22 cellular contexts compared by ENCODE assay signal in the genomic region with DNA sequence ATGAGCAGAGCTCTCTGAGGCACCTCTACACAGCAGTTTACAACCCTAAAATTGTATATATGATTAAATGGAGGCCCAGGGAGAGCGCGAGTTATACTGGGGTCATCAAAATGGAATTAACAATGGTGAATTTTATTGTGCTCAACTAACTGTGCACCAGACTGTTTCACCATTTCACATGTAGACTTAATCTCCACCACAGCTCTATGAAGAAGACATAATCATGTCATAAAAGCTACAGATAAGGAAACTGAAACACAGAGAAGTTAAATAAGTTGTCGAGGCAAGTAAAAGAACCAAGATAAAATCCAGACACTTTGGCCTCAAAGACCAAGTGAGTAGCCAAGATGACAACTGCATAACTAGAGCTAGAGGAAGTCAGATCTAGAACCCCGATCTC. TPM values are rescaled to one million over a fixed set of nuclear protein-coding genes. Genes with fewer than 3 reads are reported as not detected.
DNase-seq lines count a peak whose midpoint lies in the region; ATAC-seq, FAIRE-seq and TF ChIP-seq lines count a peak whose summit lies in the region.
"Had no signal": no experiment of that assay in that cellular context is flagged by ENCODE, and none has a peak within 500 bp of the region (broad histone marks: within the 10 kb centered on the region; RNA-seq: fewer than 3 reads in every experiment).

No MANE protein-coding gene starts in this region.

- H3K36me3 ChIP-seq in BLaER1 treated with 17β-estradiol and CSF1 and Interleukin-3, amounts not matched to agents 10 nM and 100 nM, result no peaks in the 10 kb centered on the region
- H3K36me3 ChIP-seq in PC-9 (ENCODE audit: low read depth), result peaks cover 47% of the 10 kb centered on the region
- H3K36me3 ChIP-seq in endothelial cell of umbilical vein (ENCODE audit: control insufficient read depth in 2 of 2, extremely low read depth in 1 of 2, insufficient read depth in 2 of 2, low read length in 2 of 2), result no peaks in the 10 kb centered on the region
- H3K36me3 ChIP-seq in gastrocnemius medialis, result no peaks in the 10 kb centered on the region

- POLR2A ChIA-PET in PC-9 (lab: Charles Lee; ENCODE audit: unreplicated experiment), result no interaction called here
- POLR2A ChIA-PET in endothelial cell of umbilical vein (lab: Charles Lee), result interaction anchor here (0.6 kb wide), 1 partner anchor 192 kb away, joined by 3 read pairs; no protein-coding TSS in a partner anchor

- dilution Hi-C loops in endothelial cell of umbilical vein (cut with MboI; ENCODE audit: extremely low pct_ligation_motif_present, low sequenced_read_pairs), result no loop called here

- TF ChIP-seq POLR2A in endothelial cell of umbilical vein (IDR thresholded peaks at IDR 0.05; ENCODE audit: low read depth, low read length) (no peak), gastrocnemius medialis (IDR thresholded peaks at IDR 0.05) (no peak)

- FAIRE-seq in endothelial cell of umbilical vein (lab: Jason Lieb, UNC), result no peak
- FAIRE-seq: colon had no signal

- no peak overlapping the region for H2AFZ ChIP-seq in PC-9
- H2AFZ ChIP-seq in endothelial cell of umbilical vein (ENCODE audit: low read depth, low read length), result no peak overlapping the region

- H3K4me2 ChIP-seq in BLaER1 treated with 17β-estradiol and CSF1 and Interleukin-3, amounts not matched to agents 10 nM and 100 nM, result peak overlapping the region in 7 of 11 experiments; percentile 74 to 94 (median 86); a peak in 11 of 22 replicates
- H3K4me2 ChIP-seq in PC-9 (peak overlapping the region; percentile 72), endothelial cell of umbilical vein (ENCODE audit: insufficient read depth, low read length) (no peak overlapping the region)

- no peaks in the 10 kb centered on the region for H4K20me1 ChIP-seq in BLaER1 treated with 17β-estradiol and CSF1 and Interleukin-3, amounts not matched to agents 10 nM and 100 nM
- no peaks in the 10 kb centered on the region for H4K20me1 ChIP-seq in PC-9 (ENCODE audit: insufficient read depth)
- no peaks in the 10 kb centered on the region for H4K20me1 ChIP-seq in endothelial cell of umbilical vein (replicated peaks; ENCODE audit: control insufficient read depth, extremely low read depth, insufficient read depth, low read length)

- in situ Hi-C loops in gastrocnemius medialis (cut with MboI; ENCODE audit: low sequenced_read_pairs in 4 of 4), result no loop called here

- BruUV-seq in PC-9 (replicated peaks; lab: Mats Ljungman, UMichigan), result no TSS peak
- BruUV-seq in endothelial cell of umbilical vein (replicated peaks; lab: Mats Ljungman, UMichigan), result no TSS peak

- H3K79me2 ChIP-seq in PC-9 (ENCODE audit: low read depth) (peaks cover 56% of the 10 kb centered on the region), endothelial cell of umbilical vein (ENCODE audit: control insufficient read depth, insufficient read depth, low read length) (no peaks in the 10 kb centered on the region)

- ATAC-seq in gastrocnemius medialis (no peak), HG03095 (IDR thresholded peaks at IDR 0.05; ENCODE audit: unreplicated experiment) (no peak)
- ATAC-seq: activated CD8-positive, alpha-beta memory T cell treated with anti-CD3 and anti-CD28 coated beads, Interleukin-2, amount 10 ng/mL, durations not matched to agents 7 days and 5 days; activated T-helper 17 cell treated with anti-CD3 and anti-CD28 coated beads, Interleukin-2, amount 50 U/mL, for 72 hours had no signal

- H3K9me3 ChIP-seq in BLaER1 treated with 17β-estradiol and CSF1 and Interleukin-3, amounts not matched to agents 10 nM and 100 nM (replicated peaks in 1 of 11), result peaks cover 0 to 22% (median 8%) of the 10 kb centered on the region in 11 experiments; a peak in 8 of 22 replicates
- H3K9me3 ChIP-seq in PC-9 (ENCODE audit: insufficient read depth, low read depth), result peaks cover 11% of the 10 kb centered on the region; the same call in 1 of the 2 replicates
- no peaks in the 10 kb centered on the region for H3K9me3 ChIP-seq in endothelial cell of umbilical vein (replicated peaks; ENCODE audit: control insufficient read depth, insufficient read depth, low read length)
- H3K9me3 ChIP-seq in gastrocnemius medialis, result no peaks in the 10 kb centered on the region

- intact Hi-C loops in PC-9 (cut with micrococcal nuclease; ENCODE audit: unreplicated experiment) (loop anchor here (5.0 kb wide), 2 partner anchors 66 to 146 kb away; no protein-coding TSS in a partner anchor), endothelial cell of umbilical vein (cut with micrococcal nuclease) (loop anchor here (5.0 to 10.0 kb wide), 2 partner anchors 503 to 679 kb away; a partner anchor contains a TSS), gastrocnemius medialis (cut with DNase I; ENCODE audit: low total_unique reads) (no loop called here)

- no peaks in the 10 kb centered on the region for H3K9me2 ChIP-seq in PC-9 (ENCODE audit: insufficient read depth)

- peaks cover 47% of the 10 kb centered on the region for H3F3A ChIP-seq in PC-9 (ENCODE audit: insufficient read depth, low read depth)

- no peaks in the 10 kb centered on the region for H3K9me1 ChIP-seq in endothelial cell of umbilical vein (replicated peaks; ENCODE audit: control insufficient read depth, extremely low read depth, insufficient read depth, low read length)

- no peaks in the 10 kb centered on the region for H3K27me3 ChIP-seq in BLaER1 treated with 17β-estradiol and CSF1 and Interleukin-3, amounts not matched to agents 10 nM and 100 nM
- H3K27me3 ChIP-seq in PC-9 (ENCODE audit: insufficient read depth, low read depth), result no peaks in the 10 kb centered on the region
- no peaks in the 10 kb centered on the region for H3K27me3 ChIP-seq in endothelial cell of umbilical vein (ENCODE audit: control insufficient read depth in 2 of 2, insufficient read depth in 2 of 2, low read length in 2 of 2)
- no peaks in the 10 kb centered on the region for H3K27me3 ChIP-seq in gastrocnemius medialis

- H3K4me1 ChIP-seq in BLaER1 treated with 17β-estradiol and CSF1 and Interleukin-3, amounts not matched to agents 10 nM and 100 nM, result peaks cover 5 to 56% (median 26%) of the 10 kb centered on the region in 10 experiments; a peak in 17 of 20 replicates
- H3K4me1 ChIP-seq in PC-9 (replicated peaks; ENCODE audit: insufficient read depth) (peaks cover 68% of the 10 kb centered on the region), endothelial cell of umbilical vein (ENCODE audit: control insufficient read depth, extremely low read depth, insufficient read depth, low read length) (peaks cover 39% of the 10 kb centered on the region), gastrocnemius medialis (no peaks in the 10 kb centered on the region)

- no peak for TF ChIP-seq CTCF in PC-9 (conservative IDR thresholded peaks at IDR 0.05)
- TF ChIP-seq CTCF in endothelial cell of umbilical vein (IDR thresholded peaks at IDR 0.05; ENCODE audit: extremely low read depth in 1 of 2, insufficient read depth in 1 of 2, low read depth in 1 of 2, low read length in 2 of 2), result no peak
- no peak for TF ChIP-seq CTCF in gastrocnemius medialis (IDR thresholded peaks at IDR 0.05 in 4 of 5, conservative IDR thresholded peaks at IDR 0.05 in 1 of 5)

- H3K27ac ChIP-seq in BLaER1 treated with 17β-estradiol and CSF1 and Interleukin-3, amounts not matched to agents 10 nM and 100 nM, result peak overlapping the region in 5 of 11 experiments; percentile 56 to 79 (median 72); a peak in 8 of 22 replicates
- H3K27ac ChIP-seq in PC-9 (peak overlapping the region; percentile 99), endothelial cell of umbilical vein (ENCODE audit: insufficient read depth, low read depth, low read length) (peak overlapping the region; percentile 97), gastrocnemius medialis (peak overlapping the region in 3 of 4 donors; percentile 12 to 55 (median 49))
- H3K27ac ChIP-seq: C4-2B had no signal

- CTCF ChIA-PET in PC-9 (lab: Charles Lee), result no interaction called here
- CTCF ChIA-PET in endothelial cell of umbilical vein (lab: Charles Lee), result interaction anchor here (1.4 to 3.3 kb wide), 3 partner anchors 26 to 320 kb away, joined by 4 to 20 read pairs (median 8); no protein-coding TSS in a partner anchor

- H3K4me3 ChIP-seq in BLaER1 treated with 17β-estradiol and CSF1 and Interleukin-3, amounts not matched to agents 10 nM and 100 nM, result no peak overlapping the region
- H3K4me3 ChIP-seq in PC-9, result peak overlapping the region; percentile 32; the same call in 1 of the 2 replicates
- H3K4me3 ChIP-seq in endothelial cell of umbilical vein (replicated peaks in 1 of 3; ENCODE audit: insufficient read depth in 1 of 3, low read depth in 1 of 3, low read length in 3 of 3), result no peak overlapping the region
- no peak overlapping the region for H3K4me3 ChIP-seq in gastrocnemius medialis

- H3K9ac ChIP-seq in BLaER1 treated with 17β-estradiol and CSF1 and Interleukin-3, amounts not matched to agents 10 nM and 100 nM, result no peak overlapping the region
- no peak overlapping the region for H3K9ac ChIP-seq in endothelial cell of umbilical vein (replicated peaks; ENCODE audit: extremely low read depth, insufficient read depth, low read length)

- no peak for DNase-seq in PC-9
- DNase-seq in endothelial cell of umbilical vein (ENCODE audit: low read depth, low spot score), result no peak
- no peak for DNase-seq in gastrocnemius medialis
- DNase-seq in nucleus accumbens (lab: John Stamatoyannopoulos, UW), result no peak
- DNase-seq in HuH-7.5 (ENCODE audit: low spot score), result no peak
- DNase-seq in foreskin melanocyte, result no peak
- DNase-seq: ACHN; activated CD4-positive, alpha-beta T cell treated with anti-CD3 and anti-CD28 coated beads for 4 hours; activated CD8-positive, alpha-beta memory T cell treated with anti-CD3 and anti-CD28 coated beads, Interleukin-2, amount 10 ng/mL, durations not matched to agents 7 days and 5 days; foreskin fibroblast; kidney glomerular epithelial cell; MM.1S; NCI-H1436; NCI-H524 treated with DMSO at 0.1 percent for 48 hours; SHP77; stimulated activated CD4-positive, alpha-beta T cell treated with anti-CD3 and anti-CD28 coated beads, Interleukin-4, amount 100 ng/mL, for 1 hour had no signal

TF ChIP-seq in endothelial cell of umbilical vein, 7 proteins besides CTCF, POLR2A, EP300 and RAD21 (continues in another document):
- TF ChIP-seq JUN (IDR thresholded peaks at IDR 0.05; ENCODE audit: borderline replicate concordance, insufficient read depth, insufficient read length, low read depth) (no peak), GATA2 (IDR thresholded peaks at IDR 0.05; ENCODE audit: insufficient read depth, insufficient read length, low read depth, low read length) (no peak), POLR2AphosphoS5 (IDR thresholded peaks at IDR 0.05; ENCODE audit: insufficient read depth, low read depth, low read length) (no peak)

RNA-seq across cellular contexts. Expression of a gene that starts 1.5 kb away (rescaled TPM):
- 32.1 and 38.8 TPM in 2 replicates for total RNA-seq in PC-9 (2021)
- 3.3 and 4.3 TPM in 2 replicates for total RNA-seq in endothelial cell of umbilical vein
- polyA plus RNA-seq in endothelial cell of umbilical vein, result 0.81 and 0.91 TPM in 2 replicates
- polyA plus RNA-seq in endothelial cell of umbilical vein (2011; cell fraction: cytosol; rRNA removed), result 0.80 and 0.86 TPM in 2 replicates
- 3.6 and 4.3 TPM in 2 replicates for polyA plus RNA-seq in endothelial cell of umbilical vein (2011; cell fraction: nucleus; rRNA removed)
- polyA plus RNA-seq in endothelial cell of umbilical vein (2012), result 0.38 and 0.75 TPM in 2 replicates
- polyA minus RNA-seq in endothelial cell of umbilical vein, result 2.9 and 3.1 TPM in 2 replicates
- 1.5 TPM for polyA minus RNA-seq in endothelial cell of umbilical vein (2011; cell fraction: cytosol; rRNA and poly(A)+ RNA removed)
- 2.5 and 4.5 TPM in 2 replicates for polyA minus RNA-seq in endothelial cell of umbilical vein (2011; cell fraction: nucleus; rRNA and poly(A)+ RNA removed)
- total RNA-seq in gastrocnemius medialis, result under 1 TPM in 3 of 4 donors, not detected in 1; 0.10 to 0.41 (median 0.20) TPM
- total RNA-seq: activated CD8-positive, alpha-beta memory T cell treated with anti-CD3 and anti-CD28 coated beads, Interleukin-2, amount 10 ng/mL, durations not matched to agents 7 days and 5 days; activated T-helper 17 cell treated with anti-CD3 and anti-CD28 coated beads, Interleukin-2, amount 50 U/mL, for 72 hours had no signal
- polyA plus RNA-seq: neural cell had no signal
